Comparison of ENCODE assay signal across 27 cellular contexts in genomic region chr12:70615177-70615576, GRCh38. TPM values are rescaled to one million over a fixed set of nuclear protein-coding genes. Genes with fewer than 3 reads are reported as not detected.
"Had no signal": no experiment of that assay in that cellular context is flagged by ENCODE, and none has a peak within 500 bp of the region (broad histone marks: within the 10 kb centered on the region; RNA-seq: fewer than 3 reads in every experiment).

No MANE protein-coding gene starts in this region.

- H3K27ac ChIP-seq: brain microvascular endothelial cell, epithelial cell of prostate, WERI-Rb-1 had no signal

- H3K36me3 ChIP-seq: brain microvascular endothelial cell, WERI-Rb-1 had no signal

- H3K27me3 ChIP-seq: brain microvascular endothelial cell had no signal

- ATAC-seq: activated CD4-positive, CD25-positive, alpha-beta regulatory T cell treated with anti-CD3 and anti-CD28 coated beads, Interleukin-2, amount 50 U/mL, for 24 hours; activated CD8-positive, alpha-beta T cell treated with anti-CD3 and anti-CD28 coated beads for 36 hours; activated T-cell treated with anti-CD3 and anti-CD28 coated beads, Interleukin-2, amount 50 U/mL, for 4 hours; activated T-helper 17 cell treated with anti-CD3 and anti-CD28 coated beads, Interleukin-2, amount 50 U/mL, for 72 hours; effector memory CD8-positive, alpha-beta T cell; T-helper 17 cell had no signal

- DNase-seq: activated B cell treated with CpG ODN at 0.5 μM for 24 hours; activated CD4-positive, alpha-beta T cell treated with anti-CD3 and anti-CD28 coated beads for 48 hours; activated CD4-positive, alpha-beta T cell treated with anti-CD3 and anti-CD28 coated beads, Interleukin-2, amount 50 U/mL, for 1 hour; activated CD4-positive, alpha-beta T cell treated with anti-CD3 and anti-CD28 coated beads, Interleukin-2, amount 50 U/mL, for 48 hours; activated CD8-positive, alpha-beta memory T cell treated with anti-CD3 and anti-CD28 coated beads for 24 hours; activated CD8-positive, alpha-beta T cell treated with anti-CD3 and anti-CD28 coated beads for 36 hours; activated effector memory CD4-positive, alpha-beta T cell treated with Interleukin-2 at 50 U/mL for 16 hours; activated gamma-delta T cell treated with Interleukin-2 at 50 U/mL for 16 hours; activated naive CD4-positive, alpha-beta T cell treated with anti-CD3 and anti-CD28 coated beads, Interleukin-2, amount 50 U/mL, for 16 hours; activated naive CD4-positive, alpha-beta T cell treated with Interleukin-2 at 50 U/mL for 16 hours; activated T-cell treated with anti-CD3 and anti-CD28 coated beads, Interleukin-2, amount 50 U/mL, for 4 hours; amniotic stem cell; anterior cingulate cortex; brain microvascular endothelial cell; caudate nucleus; cortex of kidney; dermis blood vessel endothelial cell; effector CD4-positive, alpha-beta T cell; effector memory CD8-positive, alpha-beta T cell; foreskin fibroblast; T-helper 1 cell; T-helper 17 cell; T1000; WERI-Rb-1 had no signal

RNA-seq across cellular contexts. Expression of gene PTPRB, which starts 22.1 kb away (rescaled TPM):
- total RNA-seq: activated B cell treated with CpG ODN at 0.5 μM for 24 hours; activated CD8-positive, alpha-beta T cell treated with anti-CD3 and anti-CD28 coated beads for 36 hours; T-helper 17 cell had no signal
